ENCODE assay signal across 18 cellular contexts in the genomic region with DNA sequence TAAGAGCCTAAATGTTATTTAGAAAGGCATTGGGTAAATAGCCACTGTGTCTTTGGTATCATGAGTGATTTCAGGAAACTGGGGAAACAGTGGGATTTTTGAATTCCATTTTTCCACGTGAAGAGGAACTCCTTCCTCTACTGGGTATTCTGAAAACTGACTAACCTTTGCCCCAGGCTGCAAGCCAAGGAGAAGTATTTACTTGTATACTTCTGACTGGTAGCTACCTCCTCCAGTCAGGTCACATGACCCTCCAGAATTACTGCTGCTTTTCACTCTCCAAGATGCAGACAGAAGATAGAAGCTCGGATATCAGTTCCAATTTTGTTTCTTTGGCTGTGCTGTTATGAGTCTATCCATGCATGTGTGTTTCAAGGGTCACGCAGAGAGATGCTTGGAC. TPM values are rescaled to one million over a fixed set of nuclear protein-coding genes. Genes with fewer than 3 reads are reported as not detected.
DNase-seq lines count a peak whose midpoint lies in the region; ATAC-seq and TF ChIP-seq lines count a peak whose summit lies in the region.
"Had no signal": no experiment of that assay in that cellular context is flagged by ENCODE, and none has a peak within 500 bp of the region (broad histone marks: within the 10 kb centered on the region; RNA-seq: fewer than 3 reads in every experiment).

No MANE protein-coding gene starts in this region.

- H3K4me2 ChIP-seq in mesendoderm (ENCODE audit: low read length): no peak overlapping the region
- H3K4me2 ChIP-seq: PC-9 had no signal

- H3K27me3 ChIP-seq in mesendoderm (ENCODE audit: insufficient read depth, low read length, poor library complexity) (no peaks in the 10 kb centered on the region), BE2C (no peaks in the 10 kb centered on the region)
- H3K27me3 ChIP-seq: SJCRH30 had no signal

- H3K18ac ChIP-seq in mesendoderm (ENCODE audit: low read length): no peak overlapping the region

- no peak overlapping the region for H3K56ac ChIP-seq in mesendoderm (ENCODE audit: low read length)

- WGBS in mesendoderm (ENCODE audit: extremely low coverage, insufficient coverage, low lambda C conversion rate): no CpG with 5 or more reads among the region's 3 CpGs

- peaks cover 34% of the 10 kb centered on the region for H3K4me1 Mint-ChIP-seq in dendritic cell treated with granulocyte-macrophage colony-stimulating factor and Interleukin-4, amounts not matched to agents 40 ng/mL and 50 ng/mL, for 4 days (ENCODE audit: low read depth)
- H3K4me1 Mint-ChIP-seq in type B pancreatic cell (ENCODE audit: unreplicated experiment): no peaks in the 10 kb centered on the region

- H3K79me2 ChIP-seq in mesendoderm (ENCODE audit: control insufficient read depth, insufficient read depth, low read length): no peaks in the 10 kb centered on the region

- H3K27ac Mint-ChIP-seq in dendritic cell treated with granulocyte-macrophage colony-stimulating factor and Interleukin-4, amounts not matched to agents 40 ng/mL and 50 ng/mL, for 4 days: peak overlapping the region; percentile 55
- H3K27ac Mint-ChIP-seq in type B pancreatic cell: peak overlapping the region; percentile 18
- H3K27ac Mint-ChIP-seq: IgD-negative memory B cell had no signal

- no peak overlapping the region for H4K5ac ChIP-seq in mesendoderm (ENCODE audit: low read length)

- no peak for TF ChIP-seq CTCF in mucosa of descending colon (IDR thresholded peaks at IDR 0.05)
- no peak for TF ChIP-seq CTCF in type B pancreatic cell (conservative IDR thresholded peaks at IDR 0.05)
- no peak for TF ChIP-seq CTCF in BE2C (IDR thresholded peaks at IDR 0.05; ENCODE audit: low read depth, low read length)

- intact Hi-C loops in dendritic cell treated with granulocyte-macrophage colony-stimulating factor and Interleukin-4, amounts not matched to agents 40 ng/mL and 50 ng/mL, for 4 days (cut with micrococcal nuclease): no loop called here
- intact Hi-C loops in mucosa of descending colon (cut with DNase I, micrococcal nuclease): no loop called here

- peak; percentile 5 for DNase-seq in OCI-M1 (lab: John Stamatoyannopoulos, UW)
- peak in 1 of 3 donors; percentile 74 for DNase-seq in mucosa of descending colon
- no peak for DNase-seq in type B pancreatic cell (ENCODE audit: extremely low spot score, unreplicated experiment)
- DNase-seq in mesendoderm: no peak
- no peak for DNase-seq in BE2C
- DNase-seq in RKO (ENCODE audit: low spot score): no peak
- DNase-seq: ACHN, DMS79, MM.1S, NCI-H1092, NCI-H2081 treated with DMSO at 0.1 percent for 48 hours, NCI-H345, NCI-H524 treated with DMSO at 0.1 percent for 48 hours, PC-9, SJCRH30 had no signal

- no peak overlapping the region for H4K8ac ChIP-seq in mesendoderm (ENCODE audit: low read depth, low read length)

- H3K4me3 ChIP-seq in mucosa of descending colon: no peak overlapping the region
- H3K4me3 ChIP-seq in mesendoderm (ENCODE audit: low read length): no peak overlapping the region
- no peak overlapping the region for H3K4me3 ChIP-seq in BE2C (ENCODE audit: low read depth, low read length)
- H3K4me3 ChIP-seq: PC-9, SJCRH30 had no signal

- H2AK5ac ChIP-seq in mesendoderm (ENCODE audit: low read length): no peak overlapping the region

- H3K9me3 Mint-ChIP-seq in dendritic cell treated with granulocyte-macrophage colony-stimulating factor and Interleukin-4, amounts not matched to agents 40 ng/mL and 50 ng/mL, for 4 days: peaks cover 27% of the 10 kb centered on the region
- H3K9me3 Mint-ChIP-seq in type B pancreatic cell: peaks cover 11% of the 10 kb centered on the region

- H3K9me3 ChIP-seq in mucosa of descending colon (no peaks in the 10 kb centered on the region), BE2C (no peaks in the 10 kb centered on the region; the same call in 1 of the 2 replicates)

- no peak overlapping the region for H3K4me3 Mint-ChIP-seq in dendritic cell treated with granulocyte-macrophage colony-stimulating factor and Interleukin-4, amounts not matched to agents 40 ng/mL and 50 ng/mL, for 4 days
- no peak overlapping the region for H3K4me3 Mint-ChIP-seq in type B pancreatic cell
- H3K4me3 Mint-ChIP-seq: IgD-negative memory B cell had no signal

- peaks cover 27% of the 10 kb centered on the region for H3K36me3 Mint-ChIP-seq in dendritic cell treated with granulocyte-macrophage colony-stimulating factor and Interleukin-4, amounts not matched to agents 40 ng/mL and 50 ng/mL, for 4 days (ENCODE audit: low read depth)
- peaks cover 26% of the 10 kb centered on the region for H3K36me3 Mint-ChIP-seq in type B pancreatic cell

- no peaks in the 10 kb centered on the region for H3K79me1 ChIP-seq in mesendoderm (ENCODE audit: low read length)

- no peak overlapping the region for H2BK5ac ChIP-seq in mesendoderm (ENCODE audit: low read length)

- H3K23ac ChIP-seq in mesendoderm (ENCODE audit: low read length): no peak overlapping the region

- peak; percentile 79 for ATAC-seq in mucosa of descending colon

- H3K27me3 Mint-ChIP-seq in dendritic cell treated with granulocyte-macrophage colony-stimulating factor and Interleukin-4, amounts not matched to agents 40 ng/mL and 50 ng/mL, for 4 days: no peaks in the 10 kb centered on the region
- H3K27me3 Mint-ChIP-seq in type B pancreatic cell: no peaks in the 10 kb centered on the region

- H3K27ac ChIP-seq in mesendoderm (ENCODE audit: low read depth, low read length): no peak overlapping the region
- H3K27ac ChIP-seq: C4-2B, PC-9, SJCRH30 had no signal

- no peak overlapping the region for H3K4ac ChIP-seq in mesendoderm (ENCODE audit: low read depth, low read length)

- H3K9ac ChIP-seq in mesendoderm (ENCODE audit: low read length): no peak overlapping the region

- H2BK120ac ChIP-seq in mesendoderm (ENCODE audit: low read depth, low read length): no peak overlapping the region

- H3K36me3 ChIP-seq in mucosa of descending colon (ENCODE audit: low read depth): no peaks in the 10 kb centered on the region
- H3K36me3 ChIP-seq in mesendoderm (ENCODE audit: control insufficient read depth, insufficient read depth, low read length): no peaks in the 10 kb centered on the region
- no peaks in the 10 kb centered on the region for H3K36me3 ChIP-seq in BE2C
- H3K36me3 ChIP-seq: SJCRH30 had no signal

- H2BK15ac ChIP-seq in mesendoderm (replicated peaks; ENCODE audit: low read depth): no peak overlapping the region

- H3K4me1 ChIP-seq in mucosa of descending colon (ENCODE audit: low read depth) (peaks cover 7% of the 10 kb centered on the region), mesendoderm (ENCODE audit: control insufficient read depth, low read depth, low read length) (no peaks in the 10 kb centered on the region), BE2C (no peaks in the 10 kb centered on the region)
- H3K4me1 ChIP-seq: SJCRH30 had no signal

RNA-seq across cellular contexts. Expression of gene MAP3K13, which starts 50.9 kb away (rescaled TPM):
- total RNA-seq in mucosa of descending colon: 10 to 100 TPM; 36.4 to 61.0 (median 45.9) TPM
- 29.1 and 40.4 TPM in 2 replicates for total RNA-seq in type B pancreatic cell (ENCODE audit: low replicate concordance)
- 33.8 TPM for polyA plus RNA-seq in mesendoderm (2013, experiment 1 of 2)
- polyA plus RNA-seq in mesendoderm (2013, experiment 2 of 2): 32.8 TPM
- polyA plus RNA-seq in BE2C (2012; ENCODE audit: insufficient read depth, insufficient read length, low read depth): 10.3 TPM

RNA-seq across cellular contexts. Expression of gene EHHADH, which starts 58.2 kb away (rescaled TPM):
- total RNA-seq in mucosa of descending colon: 10 to 100 TPM; 18.3 to 33.2 (median 29.0) TPM
- total RNA-seq in type B pancreatic cell (ENCODE audit: low replicate concordance): 5.3 and 14.4 TPM in 2 replicates
- 0.69 TPM for polyA plus RNA-seq in mesendoderm (2013, experiment 1 of 2)
- polyA plus RNA-seq in mesendoderm (2013, experiment 2 of 2): 0.63 TPM
- 1.8 TPM for polyA plus RNA-seq in BE2C (2012; ENCODE audit: insufficient read depth, insufficient read length, low read depth)
